Comparison of ENCODE assay signal across 19 cellular contexts in genomic region chr1:154579382-154579781, GRCh38. TPM values are rescaled to one million over a fixed set of nuclear protein-coding genes. Genes with fewer than 3 reads are reported as not detected.
"Had no signal": no experiment of that assay in that cellular context is flagged by ENCODE, and none has a peak within 500 bp of the region (broad histone marks: within the 10 kb centered on the region; RNA-seq: fewer than 3 reads in every experiment).

No MANE protein-coding gene starts in this region.

- H3K9me3 Mint-ChIP-seq: activated CD4-positive, alpha-beta T cell treated with anti-CD3 and anti-CD28 coated beads, Interleukin-2, amount 10 ng/mL, durations not matched to agents 7 days and 5 days; mesothelial cell of epicardium; nephron; stimulated activated naive B cell treated with anti-CD40 and anti-IgM and Interleukin-4, amounts not matched to agents 10 μg/mL and 1 μg/mL and 100 μg/mL, for 72 hours had no signal

- H3K4me3 Mint-ChIP-seq: activated CD4-positive, alpha-beta T cell treated with anti-CD3 and anti-CD28 coated beads, Interleukin-2, amount 10 ng/mL, durations not matched to agents 7 days and 5 days; mesothelial cell of epicardium; nephron; stimulated activated naive B cell treated with anti-CD40 and anti-IgM and Interleukin-4, amounts not matched to agents 10 μg/mL and 1 μg/mL and 100 μg/mL, for 72 hours had no signal

- H3K27me3 Mint-ChIP-seq: activated CD4-positive, alpha-beta T cell treated with anti-CD3 and anti-CD28 coated beads, Interleukin-2, amount 10 ng/mL, durations not matched to agents 7 days and 5 days; stimulated activated naive B cell treated with anti-CD40 and anti-IgM and Interleukin-4, amounts not matched to agents 10 μg/mL and 1 μg/mL and 100 μg/mL, for 72 hours had no signal

- H3K27ac Mint-ChIP-seq: activated CD4-positive, alpha-beta T cell treated with anti-CD3 and anti-CD28 coated beads, Interleukin-2, amount 10 ng/mL, durations not matched to agents 7 days and 5 days; mesothelial cell of epicardium had no signal

- ATAC-seq: stimulated activated naive B cell treated with anti-CD40 and anti-IgM and Interleukin-4, amounts not matched to agents 10 μg/mL and 1 μg/mL and 100 μg/mL, for 72 hours had no signal

- DNase-seq: activated CD4-positive, alpha-beta T cell treated with anti-CD3 and anti-CD28 coated beads, Interleukin-2, amount 10 ng/mL, durations not matched to agents 7 days and 5 days; activated CD4-positive, CD25-positive, alpha-beta regulatory T cell; activated CD8-positive, alpha-beta memory T cell treated with anti-CD3 and anti-CD28 coated beads for 24 hours; activated CD8-positive, alpha-beta memory T cell treated with anti-CD3 and anti-CD28 coated beads, Interleukin-2, amount 50 U/mL, for 48 hours; activated effector memory CD4-positive, alpha-beta T cell treated with anti-CD3 and anti-CD28 coated beads, Interleukin-2, amount 50 U/mL, for 16 hours; activated naive CD4-positive, alpha-beta T cell treated with anti-CD3 and anti-CD28 coated beads, Interleukin-2, amount 50 U/mL, for 16 hours; activated T-cell treated with anti-CD3 and anti-CD28 coated beads, Interleukin-2, amount 50 U/mL, for 48 hours; amniotic stem cell; foreskin melanocyte; glutamatergic neuron; hypothalamus; islet precursor cell; occipital lobe; spleen; stimulated activated CD4-positive, alpha-beta T cell treated with anti-CD3 and anti-CD28 coated beads, Interleukin-4, amount 100 ng/mL, for 4 hours; stimulated activated naive B cell treated with anti-CD40 and anti-IgM and Interleukin-4, amounts not matched to agents 10 μg/mL and 1 μg/mL and 100 μg/mL, for 72 hours had no signal

RNA-seq across cellular contexts. Expression of gene CHRNB2, which starts 11.8 kb away (rescaled TPM):
- total RNA-seq: activated CD4-positive, alpha-beta T cell treated with anti-CD3 and anti-CD28 coated beads, Interleukin-2, amount 10 ng/mL, durations not matched to agents 7 days and 5 days; epithelial cell of proximal tubule had no signal
